In the genomic region with DNA sequence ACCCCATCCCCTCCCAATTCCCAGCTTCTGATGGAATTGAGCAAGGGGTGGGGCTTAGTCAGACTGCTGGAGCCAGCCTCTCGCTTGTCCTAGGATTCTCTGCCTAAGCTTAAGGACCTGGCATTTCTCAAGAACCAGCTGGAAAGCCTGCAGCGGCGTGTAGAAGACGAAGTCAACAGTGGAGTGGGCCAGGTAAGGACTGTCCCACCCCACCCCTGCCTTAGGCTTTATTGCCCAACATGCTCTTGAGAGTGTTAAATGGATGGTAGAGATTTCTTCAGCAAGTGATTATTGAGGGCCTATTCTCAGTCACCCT, we compare ENCODE assay signal across 9 cellular contexts. TPM values are rescaled to one million over a fixed set of nuclear protein-coding genes. Genes with fewer than 3 reads are reported as not detected.
DNase-seq lines count a peak whose midpoint lies in the region; ATAC-seq and TF ChIP-seq lines count a peak whose summit lies in the region.
"Had no signal": no experiment of that assay in that cellular context is flagged by ENCODE, and none has a peak within 500 bp of the region (broad histone marks: within the 10 kb centered on the region; RNA-seq: fewer than 3 reads in every experiment).

No MANE protein-coding gene starts in this region.

- H3K36me3 ChIP-seq in heart right ventricle (peaks cover 0 to 50% (median 19%) of the 10 kb centered on the region in 9 donors), adipocyte (ENCODE audit: control insufficient read depth, insufficient read depth, low read length, severe bottlenecking) (peaks cover 27% of the 10 kb centered on the region), left lung (peaks cover 0 to 29% of the 10 kb centered on the region in 2 donors), upper lobe of left lung (peaks cover 2 to 44% (median 17%) of the 10 kb centered on the region in 4 donors)

- DNase-seq in heart right ventricle = no peak
- DNase-seq in left cardiac atrium = no peak
- DNase-seq in adipocyte (ENCODE audit: low read depth) = peak; percentile 37
- peak in 1 of 2 donors; percentile 71 for DNase-seq in left lung
- DNase-seq in upper lobe of left lung = peak in 1 of 2 donors; percentile 89
- no peak for DNase-seq in Kasumi-1 (lab: John Stamatoyannopoulos, UW)
- no peak for DNase-seq in dedifferentiated amniotic fluid mesenchymal stem cell (ENCODE audit: extremely low spot score)
- DNase-seq: DMS79 had no signal

- H3K4me1 ChIP-seq in heart right ventricle (peaks cover 7 to 80% (median 68%) of the 10 kb centered on the region in 9 donors), adipocyte (ENCODE audit: control insufficient read depth, insufficient read depth, low read length) (peaks cover 42% of the 10 kb centered on the region), left lung (peaks cover 25 to 74% of the 10 kb centered on the region in 2 donors), upper lobe of left lung (peaks cover 55 to 72% (median 68%) of the 10 kb centered on the region in 4 donors)

- H3K27me3 ChIP-seq in heart right ventricle (no peaks in the 10 kb centered on the region), adipocyte (replicated peaks; ENCODE audit: control insufficient read depth, insufficient read depth, low read length) (no peaks in the 10 kb centered on the region), left lung (no peaks in the 10 kb centered on the region), upper lobe of left lung (no peaks in the 10 kb centered on the region)

- H3K9ac ChIP-seq in adipocyte (ENCODE audit: low read length) = peak overlapping the region; percentile 94

- ATAC-seq in heart right ventricle (no peak), left cardiac atrium (no peak), left lung (peak; percentile 45), upper lobe of left lung (ENCODE audit: low FRiP score in 2 of 2) (peak in 1 of 2 donors; percentile 38), GM21576 (IDR thresholded peaks at IDR 0.05; ENCODE audit: unreplicated experiment) (no peak)

- H3K27ac ChIP-seq in heart right ventricle (peak overlapping the region in 7 of 10 donors; percentile 88 to 98 (median 94)), left lung (peak overlapping the region in 1 of 2 donors; percentile 96), upper lobe of left lung (peak overlapping the region; percentile 94 to 97 (median 94))

- WGBS in heart right ventricle, 2 donors = 71 to 75% methylated on average over 4 of the region's 4 CpGs
- 78 to 79% methylated on average over 4 of the region's 4 CpGs for WGBS in upper lobe of left lung, 2 donors

- intact Hi-C loops in heart right ventricle (cut with DNase I) (loop anchor here in 8 of 10 donors (2.0 to 10.0 kb wide), 4 partner anchors 67 to 73 kb away; a partner anchor contains a TSS), left cardiac atrium (cut with DNase I) (loop anchor here (5.0 to 10.0 kb wide), 2 partner anchors 67 to 79 kb away; a partner anchor contains a TSS), left lung (cut with DNase I) (no loop called here)

- TF ChIP-seq POLR2A in upper lobe of left lung (IDR thresholded peaks at IDR 0.05) = peak in 1 of 4 donors; percentile 32

- TF ChIP-seq CTCF in heart right ventricle (IDR thresholded peaks at IDR 0.05) (no peak), left lung (IDR thresholded peaks at IDR 0.05) (no peak), upper lobe of left lung (IDR thresholded peaks at IDR 0.05) (no peak)

- TF ChIP-seq EP300 in upper lobe of left lung (IDR thresholded peaks at IDR 0.05) = peak in 1 of 4 donors; percentile 65

- H3K4me3 ChIP-seq in heart right ventricle = peak overlapping the region in 8 of 10 donors; percentile 57 to 86 (median 70)
- H3K4me3 ChIP-seq in adipocyte (ENCODE audit: low read length) = peak overlapping the region; percentile 97
- peak overlapping the region in 1 of 2 donors; percentile 66 for H3K4me3 ChIP-seq in left lung
- peak overlapping the region; percentile 71 to 85 (median 74) for H3K4me3 ChIP-seq in upper lobe of left lung

- H3K9me3 ChIP-seq in heart right ventricle (no peaks in the 10 kb centered on the region), adipocyte (ENCODE audit: control insufficient read depth, low read length) (no peaks in the 10 kb centered on the region), left lung (no peaks in the 10 kb centered on the region), upper lobe of left lung (no peaks in the 10 kb centered on the region)

RNA-seq across cellular contexts. Expression of a gene that starts 1.1 kb away (rescaled TPM):
- 100 to 1,000 TPM in 1 of 10 donors, 10 to 100 TPM in 9; 69.7 to 105 (median 80.6) TPM for total RNA-seq in heart right ventricle
- 10 to 100 TPM; 33.9 to 58.0 TPM for polyA plus RNA-seq in heart right ventricle
- total RNA-seq in left cardiac atrium = 10 to 100 TPM; 70.3 to 79.3 TPM
- total RNA-seq in left lung = 10 to 100 TPM; 78.6 to 82.8 TPM
- total RNA-seq in upper lobe of left lung = 10 to 100 TPM; 30.4 to 92.3 (median 56.7) TPM

RNA-seq across cellular contexts. Expression of a gene that starts 1.3 kb away (rescaled TPM):
- total RNA-seq in heart right ventricle (10 to 100 TPM in 9 of 10 donors, 1 to 10 TPM in 1; 8.0 to 18.7 (median 13.3) TPM), left cardiac atrium (10 to 100 TPM; 11.4 to 14.3 TPM), left lung (10 to 100 TPM; 19.6 to 23.2 TPM), upper lobe of left lung (100 to 1,000 TPM in 1 of 6 donors, 10 to 100 TPM in 5; 14.1 to 127 (median 28.4) TPM)
- polyA plus RNA-seq in heart right ventricle = 10 to 100 TPM in 1 of 2 donors, 1 to 10 TPM in 1; 6.9 to 31.3 TPM

RNA-seq across cellular contexts. Expression of a gene that starts 8.5 kb away (rescaled TPM):
- total RNA-seq in heart right ventricle = 10 to 100 TPM; 22.7 to 42.2 (median 32.5) TPM
- polyA plus RNA-seq in heart right ventricle = 10 to 100 TPM; 29.8 to 35.8 TPM
- total RNA-seq in left cardiac atrium = 10 to 100 TPM; 24.9 to 37.4 TPM
- total RNA-seq in left lung = 10 to 100 TPM; 25.1 to 33.0 TPM
- 10 to 100 TPM; 23.1 to 31.6 (median 29.6) TPM for total RNA-seq in upper lobe of left lung

RNA-seq across cellular contexts. Expression of a gene that starts 18.3 kb away (rescaled TPM):
- total RNA-seq in heart right ventricle (10 to 100 TPM in 9 of 10 donors, 1 to 10 TPM in 1; 9.2 to 36.5 (median 21.5) TPM), left cardiac atrium (10 to 100 TPM in 1 of 2 donors, 1 to 10 TPM in 1; 8.8 to 11.5 TPM), left lung (10 to 100 TPM; 10.6 to 16.8 TPM), upper lobe of left lung (10 to 100 TPM; 12.1 to 32.5 (median 21.0) TPM)
- 10 to 100 TPM; 14.3 to 46.1 TPM for polyA plus RNA-seq in heart right ventricle

Comparison
In these comparisons a context has a peak if more than half of its experiments do, and no peak if none do; other contexts are left out.
1. intact Hi-C loops: an anchor here in heart right ventricle (2.0 to 10.0 kb wide) and left cardiac atrium (5.0 to 10.0 kb wide); none called in left lung.